ENCODE assay signal across 17 cellular contexts in the genomic region with DNA sequence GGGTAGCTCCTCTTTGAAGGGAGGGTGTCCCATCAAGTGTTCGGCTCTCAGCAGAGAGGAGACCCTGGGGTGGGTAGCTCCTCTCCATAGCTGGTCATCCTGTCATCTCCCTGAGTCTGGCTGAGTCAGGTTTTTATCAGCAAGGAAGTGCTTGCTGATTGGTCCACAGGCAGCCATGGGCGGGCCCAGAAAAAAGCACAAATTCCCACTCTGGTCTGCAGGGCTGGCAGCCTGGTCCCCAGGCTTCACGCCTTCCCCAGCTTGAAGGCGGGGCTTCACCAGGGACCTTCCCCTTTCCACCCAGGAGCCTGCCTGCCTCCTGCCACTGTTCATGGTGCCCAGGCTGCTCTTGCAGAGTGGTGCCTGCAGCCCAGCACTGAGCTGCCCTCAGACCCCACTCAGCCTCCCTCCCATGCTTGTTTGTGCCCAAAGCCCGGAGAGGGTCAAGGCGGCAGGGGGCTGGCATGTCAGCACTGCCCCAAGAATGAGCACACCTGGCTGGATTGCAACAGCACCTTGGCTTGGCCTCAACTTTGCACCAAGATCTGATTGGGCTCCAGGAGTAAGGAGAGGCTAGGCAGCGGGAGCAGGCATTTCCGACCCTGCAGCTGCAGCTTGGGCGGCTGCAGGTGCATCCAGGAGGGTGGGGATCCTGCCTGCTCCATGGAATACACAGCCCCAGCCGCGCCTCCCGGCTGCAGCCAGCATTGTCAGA. TPM values are rescaled to one million over a fixed set of nuclear protein-coding genes. Genes with fewer than 3 reads are reported as not detected.
DNase-seq lines count a peak whose midpoint lies in the region; ATAC-seq, FAIRE-seq and TF ChIP-seq lines count a peak whose summit lies in the region.
"Had no signal": no experiment of that assay in that cellular context is flagged by ENCODE, and none has a peak within 500 bp of the region (broad histone marks: within the 10 kb centered on the region; RNA-seq: fewer than 3 reads in every experiment).

No MANE protein-coding gene starts in this region.

- no TSS peak for BruUV-seq in GM12878 (replicated peaks; lab: Mats Ljungman, UMichigan)

- H3K4me3 ChIP-seq in GM12878: no peak overlapping the region
- H3K4me3 ChIP-seq: transverse colon had no signal

- H3K27ac Mint-ChIP-seq in memory B cell: no peak overlapping the region
- H3K27ac Mint-ChIP-seq in activated CD4-positive, alpha-beta T cell treated with anti-CD3 and anti-CD28 coated beads, Interleukin-2, amount 10 ng/mL, durations not matched to agents 7 days and 5 days: no peak overlapping the region
- H3K27ac Mint-ChIP-seq: activated naive CD8-positive, alpha-beta T cell treated with anti-CD3 and anti-CD28 coated beads, Interleukin-2, amount 10 ng/mL, durations not matched to agents 7 days and 5 days had no signal

- RAD21 ChIA-PET in GM12878 (lab: Charles Lee; ENCODE audit: unreplicated experiment): interaction anchor here (1.7 kb wide), 1 partner anchor 14 kb away, joined by 5 read pairs; no protein-coding TSS in a partner anchor

- H3K27me3 ChIP-seq in GM12878 (replicated peaks in 1 of 2; ENCODE audit: control insufficient read depth in 2 of 2, insufficient read depth in 2 of 2, low read length in 1 of 2): no peaks in the 10 kb centered on the region
- H3K27me3 ChIP-seq: transverse colon had no signal

- no peaks in the 10 kb centered on the region for H3K79me2 ChIP-seq in GM12878 (ENCODE audit: control insufficient read depth, insufficient read depth, low read length)

- H3K9me3 ChIP-seq in GM12878 (replicated peaks; ENCODE audit: control insufficient read depth, insufficient read depth, low read length): no peaks in the 10 kb centered on the region
- H3K9me3 ChIP-seq: transverse colon had no signal

- in situ Hi-C loops in GM12878 (cut with MboI): no loop called here

- no peak overlapping the region for H2AFZ ChIP-seq in GM12878 (ENCODE audit: control insufficient read depth, low read depth, low read length)

- CTCF ChIA-PET in GM12878 (lab: Yijun Ruan, JAX): interaction anchor here (0.6 to 1.3 kb wide), 2 partner anchors 22 to 29 kb away, joined by 3 to 4 read pairs; no protein-coding TSS in a partner anchor
- CTCF ChIA-PET in activated CD4-positive, alpha-beta T cell treated with anti-CD3 and anti-CD28 coated beads, Interleukin-2, amount 10 ng/mL, durations not matched to agents 7 days and 5 days (lab: Charles Lee): interaction anchor here (0.5 to 1.4 kb wide), 4 partner anchors 20 to 598 kb away, joined by 3 to 4 read pairs (median 3); no protein-coding TSS in a partner anchor

- FAIRE-seq in GM12878 (lab: Jason Lieb, UNC): no peak

- no peak overlapping the region for H3K4me3 Mint-ChIP-seq in memory B cell
- H3K4me3 Mint-ChIP-seq in activated CD4-positive, alpha-beta T cell treated with anti-CD3 and anti-CD28 coated beads, Interleukin-2, amount 10 ng/mL, durations not matched to agents 7 days and 5 days: no peak overlapping the region
- H3K4me3 Mint-ChIP-seq: activated naive CD8-positive, alpha-beta T cell treated with anti-CD3 and anti-CD28 coated beads, Interleukin-2, amount 10 ng/mL, durations not matched to agents 7 days and 5 days had no signal

- peaks cover 5% of the 10 kb centered on the region for H3K4me1 Mint-ChIP-seq in memory B cell
- H3K4me1 Mint-ChIP-seq in activated CD4-positive, alpha-beta T cell treated with anti-CD3 and anti-CD28 coated beads, Interleukin-2, amount 10 ng/mL, durations not matched to agents 7 days and 5 days: no peaks in the 10 kb centered on the region
- H3K4me1 Mint-ChIP-seq: activated naive CD8-positive, alpha-beta T cell treated with anti-CD3 and anti-CD28 coated beads, Interleukin-2, amount 10 ng/mL, durations not matched to agents 7 days and 5 days had no signal

- peak; percentile 17 for DNase-seq in EL
- peak; percentile 34 for DNase-seq in HT-29 (ENCODE audit: low spot score)
- DNase-seq in GM12878 (ENCODE audit: low read depth, low spot score): no peak
- DNase-seq in memory B cell (ENCODE audit: low spot score in 2 of 2): no peak
- no peak for DNase-seq in LoVo (ENCODE audit: low spot score)
- DNase-seq in activated CD4-positive, alpha-beta T cell treated with anti-CD3 and anti-CD28 coated beads, Interleukin-2, amount 10 ng/mL, durations not matched to agents 7 days and 5 days: no peak
- DNase-seq in NCI-H1436 (lab: John Stamatoyannopoulos, UW): no peak
- DNase-seq: activated CD8-positive, alpha-beta memory T cell treated with anti-CD3 and anti-CD28 coated beads, Interleukin-2, amount 50 U/mL, for 4 hours; activated naive CD8-positive, alpha-beta T cell treated with anti-CD3 and anti-CD28 coated beads, Interleukin-2, amount 10 ng/mL, durations not matched to agents 7 days and 5 days; DMS79; head of caudate nucleus; NCI-H1694 treated with DMSO at 0.1 percent for 48 hours; NCI-H774; transverse colon had no signal

- H3K36me3 Mint-ChIP-seq in memory B cell: peaks cover 4% of the 10 kb centered on the region
- no peaks in the 10 kb centered on the region for H3K36me3 Mint-ChIP-seq in activated CD4-positive, alpha-beta T cell treated with anti-CD3 and anti-CD28 coated beads, Interleukin-2, amount 10 ng/mL, durations not matched to agents 7 days and 5 days (ENCODE audit: low read depth)

- SMC1A ChIA-PET in GM12878 (lab: Charles Lee; ENCODE audit: uncharacterized antibody, unreplicated experiment): interaction anchor here (0.7 to 1.3 kb wide), 3 partner anchors 15 to 115 kb away, joined by 3 to 4 read pairs (median 3); no protein-coding TSS in a partner anchor

- no peak for TF ChIP-seq EP300 in GM12878 (IDR thresholded peaks at IDR 0.05; ENCODE audit: borderline replicate concordance in 1 of 2, control insufficient read depth in 1 of 2, low read depth in 2 of 2, low read length in 2 of 2)

- POLR2A ChIA-PET in GM12878 (lab: Charles Lee): interaction anchor here (1.0 to 1.4 kb wide), 2 partner anchors 16 to 47 kb away, joined by 3 to 4 read pairs; no protein-coding TSS in a partner anchor
- POLR2A ChIA-PET in activated CD4-positive, alpha-beta T cell treated with anti-CD3 and anti-CD28 coated beads, Interleukin-2, amount 10 ng/mL, durations not matched to agents 7 days and 5 days (lab: Charles Lee): no interaction called here

- WGBS in GM12878 (ENCODE audit: insufficient coverage, insufficient replicate concordance, low lambda C conversion rate, missing lambda C conversion rate): 94% methylated on average over 12 of the region's 12 CpGs

- no peak for TF ChIP-seq CTCF in GM12878 (IDR thresholded peaks at IDR 0.05 in 2 of 3, conservative IDR thresholded peaks at IDR 0.05 in 1 of 3; ENCODE audit: control insufficient read depth in 2 of 3, extremely low read depth in 1 of 3, insufficient read depth in 1 of 3, low read depth in 3 of 3, low read length in 3 of 3)

- intact Hi-C loops in GM12878 (cut with micrococcal nuclease; ENCODE audit: unreplicated experiment): no loop called here

- no peak overlapping the region for H3K4me2 ChIP-seq in GM12878 (ENCODE audit: control insufficient read depth, insufficient read depth)

- TF ChIP-seq POLR2A in GM12878 (IDR thresholded peaks at IDR 0.05; ENCODE audit: low read depth, low read length): no peak; the same call in 1 of the 2 replicates

- H3K36me3 ChIP-seq in GM12878 (ENCODE audit: control insufficient read depth in 2 of 2, insufficient read depth in 2 of 2, low read length in 1 of 2): no peaks in the 10 kb centered on the region
- H3K36me3 ChIP-seq: transverse colon had no signal

- H3K9ac ChIP-seq in GM12878 (ENCODE audit: control insufficient read depth, insufficient read depth, low read length): no peak overlapping the region

- H3K9me3 Mint-ChIP-seq in memory B cell: no peaks in the 10 kb centered on the region
- H3K9me3 Mint-ChIP-seq in activated CD4-positive, alpha-beta T cell treated with anti-CD3 and anti-CD28 coated beads, Interleukin-2, amount 10 ng/mL, durations not matched to agents 7 days and 5 days: no peaks in the 10 kb centered on the region
- H3K9me3 Mint-ChIP-seq: activated naive CD8-positive, alpha-beta T cell treated with anti-CD3 and anti-CD28 coated beads, Interleukin-2, amount 10 ng/mL, durations not matched to agents 7 days and 5 days had no signal

- TF ChIP-seq RAD21 in GM12878 (IDR thresholded peaks at IDR 0.05; ENCODE audit: insufficient read depth, low read depth, low read length): no peak

- H3K4me1 ChIP-seq in GM12878 (ENCODE audit: control insufficient read depth, insufficient read depth, low read length): no peaks in the 10 kb centered on the region
- H3K4me1 ChIP-seq: transverse colon had no signal

- H3K27ac ChIP-seq in GM12878 (ENCODE audit: control insufficient read depth, insufficient read depth): no peak overlapping the region
- H3K27ac ChIP-seq: epithelial cell of prostate, transverse colon, VCaP had no signal

- H4K20me1 ChIP-seq in GM12878 (ENCODE audit: control insufficient read depth, insufficient read depth): no peaks in the 10 kb centered on the region

- no peaks in the 10 kb centered on the region for H3K27me3 Mint-ChIP-seq in memory B cell
- no peaks in the 10 kb centered on the region for H3K27me3 Mint-ChIP-seq in activated CD4-positive, alpha-beta T cell treated with anti-CD3 and anti-CD28 coated beads, Interleukin-2, amount 10 ng/mL, durations not matched to agents 7 days and 5 days
- H3K27me3 Mint-ChIP-seq: activated naive CD8-positive, alpha-beta T cell treated with anti-CD3 and anti-CD28 coated beads, Interleukin-2, amount 10 ng/mL, durations not matched to agents 7 days and 5 days had no signal

- ATAC-seq in GM12878 (peak; percentile 35; the same call in 2 of the 3 replicates), memory B cell (ENCODE audit: low read depth) (peak; percentile 31), GM21717 (IDR thresholded peaks at IDR 0.05; ENCODE audit: unreplicated experiment) (no peak)

RNA-seq across cellular contexts. Expression of gene WDR89, which starts 21.9 kb away (rescaled TPM):
- 3.7 and 4.0 TPM in 2 replicates for total RNA-seq in HT-29 (2014; rRNA removed; shearing (Covaris generic))
- 21.3 and 21.7 TPM in 2 replicates for total RNA-seq in GM12878 (2013; cell fraction: nucleolus; rRNA removed)
- 12.5 and 17.5 TPM in 2 replicates for total RNA-seq in GM12878 (2014; rRNA removed)
- total RNA-seq in GM12878 (2014; rRNA removed; fragmentation: Illumina TruSeq; extraction: Trizol): 20.5 and 21.7 TPM in 2 replicates
- 17.0 and 17.4 TPM in 2 replicates for total RNA-seq in GM12878 (2021)
- polyA plus RNA-seq in GM12878 (2011; ENCODE audit: low read depth): 4.6 TPM
- polyA plus RNA-seq in GM12878 (2011; rRNA removed): 25.5 and 44.6 TPM in 2 replicates
- 6.1 and 8.3 TPM in 2 replicates for polyA plus RNA-seq in GM12878 (2011; cell fraction: cytosol; rRNA removed)
- polyA plus RNA-seq in GM12878 (2011; cell fraction: nucleus; rRNA removed): 7.9 TPM in 2 replicates
- polyA plus RNA-seq in GM12878 (2012): 6.9 and 14.3 TPM in 2 replicates
- 16.0 and 20.8 TPM in 2 replicates for polyA plus RNA-seq in GM12878 (2014; fragmentation: Illumina TruSeq; extraction: Trizol)
- polyA plus RNA-seq in GM12878 (2014; fragmentation: Nextera tagmentation; extraction: Ambion mirVana): 10 to 100 TPM; 17.3 to 17.6 TPM
- 10.8 and 11.8 TPM in 2 replicates for polyA plus RNA-seq in GM12878 (2014; rRNA removed)
- 10 to 100 TPM; 20.7 to 25.7 TPM for polyA plus RNA-seq in GM12878 (2016; fragmentation: Nextera tagmentation; extraction: Ambion mirVana)
- 18.1 and 40.5 TPM in 2 replicates for polyA minus RNA-seq in GM12878 (2011; rRNA and poly(A)+ RNA removed)
- polyA minus RNA-seq in GM12878 (2011; cell fraction: cytosol; rRNA and poly(A)+ RNA removed): 7.6 and 11.0 TPM in 2 replicates
- polyA minus RNA-seq in GM12878 (2011; cell fraction: nucleus; rRNA and poly(A)+ RNA removed): 4.1 and 5.5 TPM in 2 replicates
- total RNA-seq in activated CD4-positive, alpha-beta T cell treated with anti-CD3 and anti-CD28 coated beads, Interleukin-2, amount 10 ng/mL, durations not matched to agents 7 days and 5 days: 10 to 100 TPM; 17.5 to 20.7 TPM

Comparison
In these comparisons a context has a peak if more than half of its experiments do, and no peak if none do; other contexts are left out.
1. DNase-seq: peak in EL (single experiment) and HT-29 (single experiment); none in GM12878 (single experiment), memory B cell (0 of 2), LoVo (single experiment), activated CD4-positive, alpha-beta T cell treated with anti-CD3 and anti-CD28 coated beads, Interleukin-2, amount 10 ng/mL, durations not matched to agents 7 days and 5 days (single experiment) and NCI-H1436 (single experiment).